ENCODE assay signal across 2 cellular contexts in the genomic region with DNA sequence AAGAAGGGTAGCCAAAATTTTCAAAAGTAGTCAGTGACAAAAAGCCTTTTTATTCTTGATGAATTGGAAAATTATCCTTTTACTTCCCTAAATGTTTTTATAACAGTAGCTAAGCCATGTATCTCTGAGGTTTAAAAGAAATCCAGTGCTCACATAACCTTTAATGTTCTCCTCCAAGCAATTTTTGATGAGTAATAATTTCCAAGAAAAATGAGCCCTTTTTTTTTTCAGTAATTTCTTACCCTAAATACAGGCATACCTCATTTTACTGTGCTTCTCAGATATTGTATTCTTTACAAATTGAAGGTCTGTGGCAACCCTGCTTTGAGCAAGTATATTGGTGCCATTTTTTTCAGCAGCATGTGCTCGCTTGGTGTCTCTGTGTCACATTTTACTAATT.
TF ChIP-seq lines count a peak whose summit lies in the region.

No MANE protein-coding gene starts in this region.

TF ChIP-seq in liver, 16 proteins besides CTCF, POLR2A, EP300 and RAD21:
- TF ChIP-seq GABPA (IDR thresholded peaks at IDR 0.05 in 1 of 2, conservative IDR thresholded peaks at IDR 0.05 in 1 of 2) (no peak), FOXA2 (IDR thresholded peaks at IDR 0.05) (no peak), YY1 (IDR thresholded peaks at IDR 0.05) (no peak), SP1 (IDR thresholded peaks at IDR 0.05) (no peak), TAF1 (conservative IDR thresholded peaks at IDR 0.05) (no peak), EGR1 (IDR thresholded peaks at IDR 0.05; ENCODE audit: low read depth in 2 of 2) (no peak), RXRA (IDR thresholded peaks at IDR 0.05) (no peak), JUND (IDR thresholded peaks at IDR 0.05) (no peak), NR2F2 (IDR thresholded peaks at IDR 0.05) (no peak), HNF4A (conservative IDR thresholded peaks at IDR 0.05) (no peak), FOXA1 (IDR thresholded peaks at IDR 0.05) (no peak), HNF4G (IDR thresholded peaks at IDR 0.05) (no peak)
- TF ChIP-seq, protein P1, sequence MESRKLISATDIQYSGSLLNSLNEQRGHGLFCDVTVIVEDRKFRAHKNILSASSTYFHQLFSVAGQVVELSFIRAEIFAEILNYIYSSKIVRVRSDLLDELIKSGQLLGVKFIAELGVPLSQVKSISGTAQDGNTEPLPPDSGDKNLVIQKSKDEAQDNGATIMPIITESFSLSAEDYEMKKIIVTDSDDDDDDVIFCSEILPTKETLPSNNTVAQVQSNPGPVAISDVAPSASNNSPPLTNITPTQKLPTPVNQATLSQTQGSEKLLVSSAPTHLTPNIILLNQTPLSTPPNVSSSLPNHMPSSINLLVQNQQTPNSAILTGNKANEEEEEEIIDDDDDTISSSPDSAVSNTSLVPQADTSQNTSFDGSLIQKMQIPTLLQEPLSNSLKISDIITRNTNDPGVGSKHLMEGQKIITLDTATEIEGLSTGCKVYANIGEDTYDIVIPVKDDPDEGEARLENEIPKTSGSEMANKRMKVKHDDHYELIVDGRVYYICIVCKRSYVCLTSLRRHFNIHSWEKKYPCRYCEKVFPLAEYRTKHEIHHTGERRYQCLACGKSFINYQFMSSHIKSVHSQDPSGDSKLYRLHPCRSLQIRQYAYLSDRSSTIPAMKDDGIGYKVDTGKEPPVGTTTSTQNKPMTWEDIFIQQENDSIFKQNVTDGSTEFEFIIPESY (IDR thresholded peaks at IDR 0.05) = no peak
- TF ChIP-seq, protein P2, sequence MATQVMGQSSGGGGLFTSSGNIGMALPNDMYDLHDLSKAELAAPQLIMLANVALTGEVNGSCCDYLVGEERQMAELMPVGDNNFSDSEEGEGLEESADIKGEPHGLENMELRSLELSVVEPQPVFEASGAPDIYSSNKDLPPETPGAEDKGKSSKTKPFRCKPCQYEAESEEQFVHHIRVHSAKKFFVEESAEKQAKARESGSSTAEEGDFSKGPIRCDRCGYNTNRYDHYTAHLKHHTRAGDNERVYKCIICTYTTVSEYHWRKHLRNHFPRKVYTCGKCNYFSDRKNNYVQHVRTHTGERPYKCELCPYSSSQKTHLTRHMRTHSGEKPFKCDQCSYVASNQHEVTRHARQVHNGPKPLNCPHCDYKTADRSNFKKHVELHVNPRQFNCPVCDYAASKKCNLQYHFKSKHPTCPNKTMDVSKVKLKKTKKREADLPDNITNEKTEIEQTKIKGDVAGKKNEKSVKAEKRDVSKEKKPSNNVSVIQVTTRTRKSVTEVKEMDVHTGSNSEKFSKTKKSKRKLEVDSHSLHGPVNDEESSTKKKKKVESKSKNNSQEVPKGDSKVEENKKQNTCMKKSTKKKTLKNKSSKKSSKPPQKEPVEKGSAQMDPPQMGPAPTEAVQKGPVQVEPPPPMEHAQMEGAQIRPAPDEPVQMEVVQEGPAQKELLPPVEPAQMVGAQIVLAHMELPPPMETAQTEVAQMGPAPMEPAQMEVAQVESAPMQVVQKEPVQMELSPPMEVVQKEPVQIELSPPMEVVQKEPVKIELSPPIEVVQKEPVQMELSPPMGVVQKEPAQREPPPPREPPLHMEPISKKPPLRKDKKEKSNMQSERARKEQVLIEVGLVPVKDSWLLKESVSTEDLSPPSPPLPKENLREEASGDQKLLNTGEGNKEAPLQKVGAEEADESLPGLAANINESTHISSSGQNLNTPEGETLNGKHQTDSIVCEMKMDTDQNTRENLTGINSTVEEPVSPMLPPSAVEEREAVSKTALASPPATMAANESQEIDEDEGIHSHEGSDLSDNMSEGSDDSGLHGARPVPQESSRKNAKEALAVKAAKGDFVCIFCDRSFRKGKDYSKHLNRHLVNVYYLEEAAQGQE (IDR thresholded peaks at IDR 0.05) = no peak
- TF ChIP-seq, protein P3, sequence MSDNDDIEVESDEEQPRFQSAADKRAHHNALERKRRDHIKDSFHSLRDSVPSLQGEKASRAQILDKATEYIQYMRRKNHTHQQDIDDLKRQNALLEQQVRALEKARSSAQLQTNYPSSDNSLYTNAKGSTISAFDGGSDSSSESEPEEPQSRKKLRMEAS (IDR thresholded peaks at IDR 0.05) = no peak
- TF ChIP-seq, protein P4, sequence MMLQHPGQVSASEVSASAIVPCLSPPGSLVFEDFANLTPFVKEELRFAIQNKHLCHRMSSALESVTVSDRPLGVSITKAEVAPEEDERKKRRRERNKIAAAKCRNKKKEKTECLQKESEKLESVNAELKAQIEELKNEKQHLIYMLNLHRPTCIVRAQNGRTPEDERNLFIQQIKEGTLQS (IDR thresholded peaks at IDR 0.05) = no peak

TF ChIP-seq in HepG2, 621 proteins besides CTCF, POLR2A, EP300 and RAD21:
- TF ChIP-seq ZC3H4 (CRISPR knock-in tag; IDR thresholded peaks at IDR 0.05; ENCODE audit: borderline replicate concordance) = no peak
- TF ChIP-seq NFKB2 (CRISPR knock-in tag; IDR thresholded peaks at IDR 0.05; ENCODE audit: borderline replicate concordance) = no peak
- TF ChIP-seq MAFK (conservative IDR thresholded peaks at IDR 0.05 in 1 of 2, IDR thresholded peaks at IDR 0.05 in 1 of 2; ENCODE audit: low read length in 2 of 2) = no peak
- TF ChIP-seq, protein P5, sequence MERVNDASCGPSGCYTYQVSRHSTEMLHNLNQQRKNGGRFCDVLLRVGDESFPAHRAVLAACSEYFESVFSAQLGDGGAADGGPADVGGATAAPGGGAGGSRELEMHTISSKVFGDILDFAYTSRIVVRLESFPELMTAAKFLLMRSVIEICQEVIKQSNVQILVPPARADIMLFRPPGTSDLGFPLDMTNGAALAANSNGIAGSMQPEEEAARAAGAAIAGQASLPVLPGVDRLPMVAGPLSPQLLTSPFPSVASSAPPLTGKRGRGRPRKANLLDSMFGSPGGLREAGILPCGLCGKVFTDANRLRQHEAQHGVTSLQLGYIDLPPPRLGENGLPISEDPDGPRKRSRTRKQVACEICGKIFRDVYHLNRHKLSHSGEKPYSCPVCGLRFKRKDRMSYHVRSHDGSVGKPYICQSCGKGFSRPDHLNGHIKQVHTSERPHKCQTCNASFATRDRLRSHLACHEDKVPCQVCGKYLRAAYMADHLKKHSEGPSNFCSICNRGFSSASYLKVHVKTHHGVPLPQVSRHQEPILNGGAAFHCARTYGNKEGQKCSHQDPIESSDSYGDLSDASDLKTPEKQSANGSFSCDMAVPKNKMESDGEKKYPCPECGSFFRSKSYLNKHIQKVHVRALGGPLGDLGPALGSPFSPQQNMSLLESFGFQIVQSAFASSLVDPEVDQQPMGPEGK (CRISPR knock-in tag; IDR thresholded peaks at IDR 0.05) = no peak
- TF ChIP-seq, protein P6, sequence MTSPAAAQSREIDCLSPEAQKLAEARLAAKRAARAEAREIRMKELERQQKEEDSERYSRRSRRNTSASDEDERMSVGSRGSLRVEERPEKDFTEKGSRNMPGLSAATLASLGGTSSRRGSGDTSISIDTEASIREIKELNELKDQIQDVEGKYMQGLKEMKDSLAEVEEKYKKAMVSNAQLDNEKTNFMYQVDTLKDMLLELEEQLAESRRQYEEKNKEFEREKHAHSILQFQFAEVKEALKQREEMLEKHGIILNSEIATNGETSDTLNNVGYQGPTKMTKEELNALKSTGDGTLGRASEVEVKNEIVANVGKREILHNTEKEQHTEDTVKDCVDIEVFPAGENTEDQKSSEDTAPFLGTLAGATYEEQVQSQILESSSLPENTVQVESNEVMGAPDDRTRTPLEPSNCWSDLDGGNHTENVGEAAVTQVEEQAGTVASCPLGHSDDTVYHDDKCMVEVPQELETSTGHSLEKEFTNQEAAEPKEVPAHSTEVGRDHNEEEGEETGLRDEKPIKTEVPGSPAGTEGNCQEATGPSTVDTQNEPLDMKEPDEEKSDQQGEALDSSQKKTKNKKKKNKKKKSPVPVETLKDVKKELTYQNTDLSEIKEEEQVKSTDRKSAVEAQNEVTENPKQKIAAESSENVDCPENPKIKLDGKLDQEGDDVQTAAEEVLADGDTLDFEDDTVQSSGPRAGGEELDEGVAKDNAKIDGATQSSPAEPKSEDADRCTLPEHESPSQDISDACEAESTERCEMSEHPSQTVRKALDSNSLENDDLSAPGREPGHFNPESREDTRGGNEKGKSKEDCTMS (CRISPR knock-in tag; conservative IDR thresholded peaks at IDR 0.05) = no peak
- no peak for TF ChIP-seq XRCC5 (optimal IDR thresholded peaks at IDR 0.05; ENCODE audit: low read length)
- TF ChIP-seq, protein P7, sequence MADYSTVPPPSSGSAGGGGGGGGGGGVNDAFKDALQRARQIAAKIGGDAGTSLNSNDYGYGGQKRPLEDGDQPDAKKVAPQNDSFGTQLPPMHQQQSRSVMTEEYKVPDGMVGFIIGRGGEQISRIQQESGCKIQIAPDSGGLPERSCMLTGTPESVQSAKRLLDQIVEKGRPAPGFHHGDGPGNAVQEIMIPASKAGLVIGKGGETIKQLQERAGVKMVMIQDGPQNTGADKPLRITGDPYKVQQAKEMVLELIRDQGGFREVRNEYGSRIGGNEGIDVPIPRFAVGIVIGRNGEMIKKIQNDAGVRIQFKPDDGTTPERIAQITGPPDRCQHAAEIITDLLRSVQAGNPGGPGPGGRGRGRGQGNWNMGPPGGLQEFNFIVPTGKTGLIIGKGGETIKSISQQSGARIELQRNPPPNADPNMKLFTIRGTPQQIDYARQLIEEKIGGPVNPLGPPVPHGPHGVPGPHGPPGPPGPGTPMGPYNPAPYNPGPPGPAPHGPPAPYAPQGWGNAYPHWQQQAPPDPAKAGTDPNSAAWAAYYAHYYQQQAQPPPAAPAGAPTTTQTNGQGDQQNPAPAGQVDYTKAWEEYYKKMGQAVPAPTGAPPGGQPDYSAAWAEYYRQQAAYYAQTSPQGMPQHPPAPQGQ (CRISPR knock-in tag; IDR thresholded peaks at IDR 0.05; ENCODE audit: borderline replicate concordance) = no peak
- TF ChIP-seq U2AF2 (IDR thresholded peaks at IDR 0.05; ENCODE audit: low read depth, low read length) = no peak
- no peak for TF ChIP-seq ZSCAN20 (CRISPR knock-in tag; IDR thresholded peaks at IDR 0.05; ENCODE audit: borderline replicate concordance)
- no peak for TF ChIP-seq ZNF709 (CRISPR knock-in tag; IDR thresholded peaks at IDR 0.05)
- no peak for TF ChIP-seq ONECUT2 (CRISPR knock-in tag; IDR thresholded peaks at IDR 0.05)
- TF ChIP-seq, protein P8, sequence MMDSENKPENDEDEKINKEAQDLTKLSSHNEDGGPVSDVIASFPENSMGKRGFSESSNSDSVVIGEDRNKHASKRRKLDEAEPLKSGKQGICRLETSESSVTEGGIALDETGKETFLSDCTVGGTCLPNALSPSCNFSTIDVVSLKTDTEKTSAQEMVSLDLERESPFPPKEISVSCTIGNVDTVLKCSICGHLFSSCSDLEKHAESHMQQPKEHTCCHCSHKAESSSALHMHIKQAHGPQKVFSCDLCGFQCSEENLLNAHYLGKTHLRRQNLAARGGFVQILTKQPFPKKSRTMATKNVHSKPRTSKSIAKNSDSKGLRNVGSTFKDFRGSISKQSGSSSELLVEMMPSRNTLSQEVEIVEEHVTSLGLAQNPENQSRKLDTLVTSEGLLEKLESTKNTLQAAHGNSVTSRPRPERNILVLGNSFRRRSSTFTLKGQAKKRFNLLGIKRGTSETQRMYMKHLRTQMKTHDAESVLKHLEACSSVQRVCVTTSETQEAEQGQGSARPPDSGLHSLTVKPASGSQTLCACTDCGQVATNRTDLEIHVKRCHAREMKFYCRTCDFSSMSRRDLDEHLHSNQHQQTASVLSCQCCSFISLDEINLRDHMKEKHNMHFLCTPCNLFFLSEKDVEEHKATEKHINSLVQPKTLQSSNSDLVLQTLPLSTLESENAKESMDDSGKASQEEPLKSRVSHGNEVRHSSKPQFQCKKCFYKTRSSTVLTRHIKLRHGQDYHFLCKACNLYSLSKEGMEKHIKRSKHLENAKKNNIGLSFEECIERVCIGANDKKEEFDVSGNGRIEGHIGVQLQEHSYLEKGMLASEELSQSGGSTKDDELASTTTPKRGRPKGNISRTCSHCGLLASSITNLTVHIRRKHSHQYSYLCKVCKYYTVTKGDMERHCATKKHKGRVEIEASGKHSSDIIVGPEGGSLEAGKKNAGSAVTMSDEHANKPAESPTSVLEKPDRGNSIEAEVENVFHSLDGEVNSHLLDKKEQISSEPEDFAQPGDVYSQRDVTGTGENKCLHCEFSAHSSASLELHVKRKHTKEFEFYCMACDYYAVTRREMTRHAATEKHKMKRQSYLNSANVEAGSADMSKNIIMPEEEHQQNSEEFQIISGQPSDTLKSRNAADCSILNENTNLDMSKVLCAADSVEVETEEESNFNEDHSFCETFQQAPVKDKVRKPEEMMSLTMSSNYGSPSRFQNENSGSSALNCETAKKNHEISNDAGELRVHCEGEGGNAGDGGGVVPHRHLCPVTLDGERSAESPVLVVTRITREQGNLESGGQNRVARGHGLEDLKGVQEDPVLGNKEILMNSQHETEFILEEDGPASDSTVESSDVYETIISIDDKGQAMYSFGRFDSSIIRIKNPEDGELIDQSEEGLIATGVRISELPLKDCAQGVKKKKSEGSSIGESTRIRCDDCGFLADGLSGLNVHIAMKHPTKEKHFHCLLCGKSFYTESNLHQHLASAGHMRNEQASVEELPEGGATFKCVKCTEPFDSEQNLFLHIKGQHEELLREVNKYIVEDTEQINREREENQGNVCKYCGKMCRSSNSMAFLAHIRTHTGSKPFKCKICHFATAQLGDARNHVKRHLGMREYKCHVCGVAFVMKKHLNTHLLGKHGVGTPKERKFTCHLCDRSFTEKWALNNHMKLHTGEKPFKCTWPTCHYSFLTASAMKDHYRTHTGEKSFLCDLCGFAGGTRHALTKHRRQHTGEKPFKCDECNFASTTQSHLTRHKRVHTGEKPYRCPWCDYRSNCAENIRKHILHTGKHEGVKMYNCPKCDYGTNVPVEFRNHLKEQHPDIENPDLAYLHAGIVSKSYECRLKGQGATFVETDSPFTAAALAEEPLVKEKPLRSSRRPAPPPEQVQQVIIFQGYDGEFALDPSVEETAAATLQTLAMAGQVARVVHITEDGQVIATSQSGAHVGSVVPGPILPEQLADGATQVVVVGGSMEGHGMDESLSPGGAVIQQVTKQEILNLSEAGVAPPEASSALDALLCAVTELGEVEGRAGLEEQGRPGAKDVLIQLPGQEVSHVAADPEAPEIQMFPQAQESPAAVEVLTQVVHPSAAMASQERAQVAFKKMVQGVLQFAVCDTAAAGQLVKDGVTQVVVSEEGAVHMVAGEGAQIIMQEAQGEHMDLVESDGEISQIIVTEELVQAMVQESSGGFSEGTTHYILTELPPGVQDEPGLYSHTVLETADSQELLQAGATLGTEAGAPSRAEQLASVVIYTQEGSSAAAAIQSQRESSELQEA (CRISPR knock-in tag; IDR thresholded peaks at IDR 0.05; ENCODE audit: not compliant biosample characterization) = no peak
- no peak for TF ChIP-seq MZF1 (CRISPR knock-in tag; IDR thresholded peaks at IDR 0.05; ENCODE audit: borderline replicate concordance)
- TF ChIP-seq ZNF326 (CRISPR knock-in tag; IDR thresholded peaks at IDR 0.05; ENCODE audit: borderline replicate concordance) = no peak
- TF ChIP-seq MED13 (CRISPR knock-in tag; IDR thresholded peaks at IDR 0.05) = no peak
